1 cellular context compared by ENCODE assay signal in genomic region chr2:239917128-239917956, GRCh38.
TF ChIP-seq lines count a peak whose summit lies in the region.

No MANE protein-coding gene starts in this region.

TF ChIP-seq in HCT116, 20 proteins besides CTCF, POLR2A, EP300 and RAD21 (continued from another document):
- TF ChIP-seq ZBTB33 (IDR thresholded peaks at IDR 0.05; ENCODE audit: extremely low read depth, insufficient replicate concordance, low read length) (no peak), CBX3 (IDR thresholded peaks at IDR 0.05; ENCODE audit: low read depth) (peak; percentile 100)
